Comparison of ENCODE assay signal across 11 cellular contexts in the genomic region with DNA sequence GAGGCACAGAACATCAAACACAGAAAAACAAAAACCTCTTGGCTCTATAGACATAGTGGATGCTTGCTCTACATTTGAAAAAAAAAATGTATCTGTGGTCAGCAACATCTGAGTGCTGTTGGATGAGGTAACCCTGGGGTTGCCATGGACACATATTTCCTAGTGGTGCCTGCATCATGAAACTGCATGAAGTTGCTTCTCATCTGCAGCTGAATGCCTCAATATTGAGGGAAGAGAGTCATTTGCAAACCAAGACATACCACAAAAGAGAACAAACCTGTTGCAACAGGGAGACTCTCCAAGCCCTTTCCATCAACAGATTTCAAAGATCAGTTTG.
DNase-seq lines count a peak whose midpoint lies in the region; ATAC-seq and TF ChIP-seq lines count a peak whose summit lies in the region.
"Had no signal": no experiment of that assay in that cellular context is flagged by ENCODE, and none has a peak within 500 bp of the region (broad histone marks: within the 10 kb centered on the region; RNA-seq: fewer than 3 reads in every experiment).

No MANE protein-coding gene starts in this region.

- no peaks in the 10 kb centered on the region for H3K9me2 ChIP-seq in hepatocyte (replicated peaks; ENCODE audit: insufficient read depth)

- no peak overlapping the region for H2AFZ ChIP-seq in hepatocyte

- H3K27me3 ChIP-seq in AG04450 (ENCODE audit: control insufficient read depth, insufficient read depth, low read length) (peaks cover 5% of the 10 kb centered on the region), hepatocyte (no peaks in the 10 kb centered on the region)
- H3K27me3 ChIP-seq: colonic mucosa had no signal

- H3K4me1 ChIP-seq in hepatocyte (ENCODE audit: insufficient read depth) = peaks cover 28% of the 10 kb centered on the region
- H3K4me1 ChIP-seq: colonic mucosa had no signal

- TF ChIP-seq CTCF in AG04450 (IDR thresholded peaks at IDR 0.05; ENCODE audit: low read depth, low read length) = no peak
- no peak for TF ChIP-seq CTCF in astrocyte of the spinal cord (IDR thresholded peaks at IDR 0.05; ENCODE audit: low read depth, low read length)
- TF ChIP-seq CTCF in hepatocyte (IDR thresholded peaks at IDR 0.05; ENCODE audit: poor library complexity) = no peak

- ATAC-seq in GM18909 (IDR thresholded peaks at IDR 0.05; ENCODE audit: poor library complexity, unreplicated experiment) = no peak

- H3K27ac ChIP-seq in AG04450 (ENCODE audit: low read depth, low read length) (no peak overlapping the region), hepatocyte (peak overlapping the region; percentile 66)
- H3K27ac ChIP-seq: colonic mucosa had no signal

- CTCF ChIA-PET in AG04450 (lab: Charles Lee) = interaction anchor here (1.0 kb wide), 1 partner anchor 10 kb away, joined by 5 read pairs; no protein-coding TSS in a partner anchor

- no peaks in the 10 kb centered on the region for H3K79me2 ChIP-seq in hepatocyte

- in situ Hi-C loops in astrocyte of the spinal cord (cut with HindIII; ENCODE audit: low sequenced_read_pairs) = no loop called here

- H4K20me1 ChIP-seq in hepatocyte (ENCODE audit: insufficient read depth, poor library complexity, severe bottlenecking) = no peaks in the 10 kb centered on the region

- H3K4me3 ChIP-seq in AG04450 (ENCODE audit: low read depth, low read length) = no peak overlapping the region
- no peak overlapping the region for H3K4me3 ChIP-seq in astrocyte of the spinal cord (ENCODE audit: low read depth, low read length)
- H3K4me3 ChIP-seq in hepatocyte = no peak overlapping the region
- H3K4me3 ChIP-seq: colonic mucosa had no signal

- DNase-seq in AG04450 (ENCODE audit: low read depth, low spot score) (peak; percentile 68), HCEC 1CT (peak; percentile 12), astrocyte of the spinal cord (ENCODE audit: low read depth, low spot score) (peak; percentile 72), hepatocyte (ENCODE audit: low spot score) (peak; percentile 60), hippocampal formation (lab: John Stamatoyannopoulos, UW) (no peak)
- DNase-seq in activated CD8-positive, alpha-beta memory T cell treated with anti-CD3 and anti-CD28 coated beads for 24 hours = no peak
- no peak for DNase-seq in stimulated activated CD8-positive, alpha-beta memory T cell treated with anti-CD3 and anti-CD28 coated beads, Interleukin-4, amount 100 ng/mL, for 48 hours
- DNase-seq: colonic mucosa, DND-41, NCI-H2081 had no signal

- POLR2A ChIA-PET in AG04450 (lab: Yijun Ruan, JAX) = no interaction called here

- no peaks in the 10 kb centered on the region for H3K9me3 ChIP-seq in AG04450 (ENCODE audit: control insufficient read depth, insufficient read depth, low read length)
- no peaks in the 10 kb centered on the region for H3K9me3 ChIP-seq in hepatocyte (ENCODE audit: low read depth)
- H3K9me3 ChIP-seq: colonic mucosa had no signal

- H3K36me3 ChIP-seq in hepatocyte (replicated peaks; ENCODE audit: insufficient read depth, low read depth) = no peaks in the 10 kb centered on the region
- H3K36me3 ChIP-seq: colonic mucosa had no signal

- no peak overlapping the region for H3K4me2 ChIP-seq in hepatocyte

Comparison
In these comparisons a context has a peak if more than half of its experiments do, and no peak if none do; other contexts are left out.
1. DNase-seq: peak in AG04450 (single experiment), HCEC 1CT (single experiment), astrocyte of the spinal cord (single experiment) and hepatocyte (single experiment); none in hippocampal formation (0 of 2), activated CD8-positive, alpha-beta memory T cell treated with anti-CD3 and anti-CD28 coated beads for 24 hours (single experiment) and stimulated activated CD8-positive, alpha-beta memory T cell treated with anti-CD3 and anti-CD28 coated beads, Interleukin-4, amount 100 ng/mL, for 48 hours (single experiment).